ENCODE assay signal across 13 cellular contexts in genomic region chr11:67345247-67345948, GRCh38. TPM values are rescaled to one million over a fixed set of nuclear protein-coding genes. Genes with fewer than 3 reads are reported as not detected.
DNase-seq lines count a peak whose midpoint lies in the region; ATAC-seq, FAIRE-seq and TF ChIP-seq lines count a peak whose summit lies in the region.
"Had no signal": no experiment of that assay in that cellular context is flagged by ENCODE, and none has a peak within 500 bp of the region (broad histone marks: within the 10 kb centered on the region; RNA-seq: fewer than 3 reads in every experiment).

No MANE protein-coding gene starts in this region.

- peak; percentile 50 for ATAC-seq in memory B cell (ENCODE audit: low read depth)
- ATAC-seq in GM18858 (IDR thresholded peaks at IDR 0.05; ENCODE audit: unreplicated experiment): no peak

- peaks cover 0 to 3% of the 10 kb centered on the region in 2 donors for H3K4me1 ChIP-seq in kidney (ENCODE audit: control insufficient read depth in 1 of 2, insufficient read depth in 1 of 2, low read depth in 1 of 2, low read length in 2 of 2)

- H3K27me3 Mint-ChIP-seq in activated naive CD4-positive, alpha-beta T cell treated with anti-CD3 and anti-CD28 coated beads for 36 hours (ENCODE audit: low read depth): no peaks in the 10 kb centered on the region
- no peaks in the 10 kb centered on the region for H3K27me3 Mint-ChIP-seq in activated T-helper 1 cell treated with anti-CD3 and anti-CD28 coated beads, Interleukin-12 subunit alpha, Interleukin-12 subunit beta, Interleukin-2, Interleukin-4 antibody, amounts not matched to agents 30 ng/mL and 10 ng/mL and 1 ng/mL, durations not matched to agents 14 hours and 24 hours and 36 hours (ENCODE audit: insufficient read depth)
- no peaks in the 10 kb centered on the region for H3K27me3 Mint-ChIP-seq in memory B cell

- H3K36me3 Mint-ChIP-seq in activated naive CD4-positive, alpha-beta T cell treated with anti-CD3 and anti-CD28 coated beads for 36 hours (ENCODE audit: low read depth): no peaks in the 10 kb centered on the region
- H3K36me3 Mint-ChIP-seq in activated T-helper 1 cell treated with anti-CD3 and anti-CD28 coated beads, Interleukin-12 subunit alpha, Interleukin-12 subunit beta, Interleukin-2, Interleukin-4 antibody, amounts not matched to agents 30 ng/mL and 10 ng/mL and 1 ng/mL, durations not matched to agents 14 hours and 24 hours and 36 hours (ENCODE audit: low read depth): peaks cover 2% of the 10 kb centered on the region
- H3K36me3 Mint-ChIP-seq in memory B cell: no peaks in the 10 kb centered on the region

- peak; percentile 53 for DNase-seq in activated naive CD4-positive, alpha-beta T cell treated with anti-CD3 and anti-CD28 coated beads for 36 hours
- no peak for DNase-seq in activated naive CD4-positive, alpha-beta T cell treated with anti-CD3 and anti-CD28 coated beads, Interleukin-2, amount 50 U/mL, for 16 hours
- DNase-seq in activated T-helper 1 cell treated with anti-CD3 and anti-CD28 coated beads, Interleukin-12 subunit alpha, Interleukin-12 subunit beta, Interleukin-2, Interleukin-4 antibody, amounts not matched to agents 30 ng/mL and 10 ng/mL and 1 ng/mL, durations not matched to agents 14 hours and 24 hours and 36 hours (ENCODE audit: low spot score): no peak
- DNase-seq in memory B cell (ENCODE audit: low spot score in 2 of 2): no peak
- no peak for DNase-seq in kidney
- DNase-seq in cardiac septum (ENCODE audit: low spot score): no peak
- DNase-seq in GM19240 (ENCODE audit: insufficient read length, low spot score): no peak
- DNase-seq: NCI-H1105 had no signal

- FAIRE-seq in kidney (lab: Jason Lieb, UNC): no peak
- FAIRE-seq: TTC549 had no signal

- H3K9ac ChIP-seq in kidney (ENCODE audit: low read length in 2 of 2): no peak overlapping the region

- no peak for TF ChIP-seq CTCF in kidney (IDR thresholded peaks at IDR 0.05; ENCODE audit: borderline replicate concordance, extremely low read depth, insufficient read depth)

- H3K4me3 ChIP-seq in kidney (ENCODE audit: low read length in 2 of 2): no peak overlapping the region

- no peak overlapping the region for H3K4me3 Mint-ChIP-seq in activated naive CD4-positive, alpha-beta T cell treated with anti-CD3 and anti-CD28 coated beads for 36 hours
- peak overlapping the region; percentile 55 for H3K4me3 Mint-ChIP-seq in activated T-helper 1 cell treated with anti-CD3 and anti-CD28 coated beads, Interleukin-12 subunit alpha, Interleukin-12 subunit beta, Interleukin-2, Interleukin-4 antibody, amounts not matched to agents 30 ng/mL and 10 ng/mL and 1 ng/mL, durations not matched to agents 14 hours and 24 hours and 36 hours
- no peak overlapping the region for H3K4me3 Mint-ChIP-seq in memory B cell
- H3K4me3 Mint-ChIP-seq: neural crest cell had no signal

- no peak overlapping the region for H3K27ac ChIP-seq in kidney (ENCODE audit: low read depth in 2 of 2, low read length in 2 of 2)
- H3K27ac ChIP-seq: HL-60 had no signal

- CTCF ChIA-PET in activated naive CD4-positive, alpha-beta T cell treated with anti-CD3 and anti-CD28 coated beads for 36 hours (lab: Charles Lee): interaction anchor here (0.5 to 4.8 kb wide), 31 partner anchors 10 to 303 kb away, joined by 3 to 73 read pairs (median 5); partner anchors contain the start of genes CLCF1, GRK2, POLD4 and PPP1CA

- intact Hi-C loops in activated naive CD4-positive, alpha-beta T cell treated with anti-CD3 and anti-CD28 coated beads for 36 hours (cut with micrococcal nuclease): loop anchor here (2.0 kb wide), 1 partner anchor 29 kb away; no protein-coding TSS in a partner anchor
- intact Hi-C loops in activated T-helper 1 cell treated with anti-CD3 and anti-CD28 coated beads, Interleukin-12 subunit alpha, Interleukin-12 subunit beta, Interleukin-2, Interleukin-4 antibody, amounts not matched to agents 30 ng/mL and 10 ng/mL and 1 ng/mL, durations not matched to agents 14 hours and 24 hours and 36 hours (cut with micrococcal nuclease): loop anchor here (1.0 kb wide), 1 partner anchor 8 kb away; the partner anchor contains the start of gene POLD4
- intact Hi-C loops in kidney (cut with DNase I) (loop anchor here (5.0 kb wide), 1 partner anchor 37 kb away; no protein-coding TSS in a partner anchor), cardiac septum (cut with DNase I) (loop anchor here (5.0 kb wide), 1 partner anchor 37 kb away; no protein-coding TSS in a partner anchor)

- H3K36me3 ChIP-seq in kidney (ENCODE audit: control insufficient read depth in 1 of 2, insufficient read depth in 2 of 2, low read length in 2 of 2): no peaks in the 10 kb centered on the region

- H3K9me3 Mint-ChIP-seq in activated naive CD4-positive, alpha-beta T cell treated with anti-CD3 and anti-CD28 coated beads for 36 hours: peaks cover 2% of the 10 kb centered on the region
- no peaks in the 10 kb centered on the region for H3K9me3 Mint-ChIP-seq in activated T-helper 1 cell treated with anti-CD3 and anti-CD28 coated beads, Interleukin-12 subunit alpha, Interleukin-12 subunit beta, Interleukin-2, Interleukin-4 antibody, amounts not matched to agents 30 ng/mL and 10 ng/mL and 1 ng/mL, durations not matched to agents 14 hours and 24 hours and 36 hours
- no peaks in the 10 kb centered on the region for H3K9me3 Mint-ChIP-seq in memory B cell
- H3K9me3 Mint-ChIP-seq: neural crest cell had no signal

- peaks cover 56% of the 10 kb centered on the region for H3K4me1 Mint-ChIP-seq in activated naive CD4-positive, alpha-beta T cell treated with anti-CD3 and anti-CD28 coated beads for 36 hours (ENCODE audit: low read depth)
- peaks cover 29% of the 10 kb centered on the region for H3K4me1 Mint-ChIP-seq in activated T-helper 1 cell treated with anti-CD3 and anti-CD28 coated beads, Interleukin-12 subunit alpha, Interleukin-12 subunit beta, Interleukin-2, Interleukin-4 antibody, amounts not matched to agents 30 ng/mL and 10 ng/mL and 1 ng/mL, durations not matched to agents 14 hours and 24 hours and 36 hours (ENCODE audit: low read depth)
- peaks cover 43% of the 10 kb centered on the region for H3K4me1 Mint-ChIP-seq in memory B cell
- H3K4me1 Mint-ChIP-seq: neural crest cell had no signal

- H3K9me3 ChIP-seq in kidney (ENCODE audit: control insufficient read depth in 1 of 2, low read length in 2 of 2): no peaks in the 10 kb centered on the region

- H3K27ac Mint-ChIP-seq in activated naive CD4-positive, alpha-beta T cell treated with anti-CD3 and anti-CD28 coated beads for 36 hours: peak overlapping the region; percentile 90
- peak overlapping the region; percentile 81 for H3K27ac Mint-ChIP-seq in activated T-helper 1 cell treated with anti-CD3 and anti-CD28 coated beads, Interleukin-12 subunit alpha, Interleukin-12 subunit beta, Interleukin-2, Interleukin-4 antibody, amounts not matched to agents 30 ng/mL and 10 ng/mL and 1 ng/mL, durations not matched to agents 14 hours and 24 hours and 36 hours
- H3K27ac Mint-ChIP-seq in memory B cell: no peak overlapping the region

RNA-seq across cellular contexts. Expression of gene POLD4, which starts 7.9 kb away (rescaled TPM):
- total RNA-seq in activated naive CD4-positive, alpha-beta T cell treated with anti-CD3 and anti-CD28 coated beads for 36 hours: 10 to 100 TPM; 40.7 to 42.0 TPM
- 36.7 and 39.8 TPM in 2 replicates for total RNA-seq in activated T-helper 1 cell treated with anti-CD3 and anti-CD28 coated beads, Interleukin-12 subunit alpha, Interleukin-12 subunit beta, Interleukin-2, Interleukin-4 antibody, amounts not matched to agents 30 ng/mL and 10 ng/mL and 1 ng/mL, durations not matched to agents 14 hours and 24 hours and 36 hours
- 54.4 TPM for total RNA-seq in kidney
- polyA plus RNA-seq in kidney (ENCODE audit: insufficient read depth, low read depth, low replicate concordance): 174 TPM
- 61.6 TPM for total RNA-seq in cardiac septum

RNA-seq across cellular contexts. Expression of gene CLCF1, which starts 28.0 kb away (rescaled TPM):
- total RNA-seq in activated naive CD4-positive, alpha-beta T cell treated with anti-CD3 and anti-CD28 coated beads for 36 hours: not detected
- 0.64 and 0.73 TPM in 2 replicates for total RNA-seq in activated T-helper 1 cell treated with anti-CD3 and anti-CD28 coated beads, Interleukin-12 subunit alpha, Interleukin-12 subunit beta, Interleukin-2, Interleukin-4 antibody, amounts not matched to agents 30 ng/mL and 10 ng/mL and 1 ng/mL, durations not matched to agents 14 hours and 24 hours and 36 hours
- total RNA-seq in kidney (15.8 TPM), cardiac septum (4.0 TPM)
- 5.7 TPM for polyA plus RNA-seq in kidney (ENCODE audit: insufficient read depth, low read depth, low replicate concordance)
- total RNA-seq: temporal lobe had no signal

RNA-seq across cellular contexts. Expression of gene SSH3, which starts 42.1 kb away (rescaled TPM):
- 1 to 10 TPM; 4.1 to 5.4 TPM for total RNA-seq in activated naive CD4-positive, alpha-beta T cell treated with anti-CD3 and anti-CD28 coated beads for 36 hours
- total RNA-seq in activated T-helper 1 cell treated with anti-CD3 and anti-CD28 coated beads, Interleukin-12 subunit alpha, Interleukin-12 subunit beta, Interleukin-2, Interleukin-4 antibody, amounts not matched to agents 30 ng/mL and 10 ng/mL and 1 ng/mL, durations not matched to agents 14 hours and 24 hours and 36 hours: 9.2 and 9.4 TPM in 2 replicates
- 68.9 TPM for total RNA-seq in kidney
- 25.0 TPM for polyA plus RNA-seq in kidney (ENCODE audit: insufficient read depth, low read depth, low replicate concordance)
- 22.3 TPM for total RNA-seq in cardiac septum

RNA-seq across cellular contexts. Expression of gene RAD9A, which starts 46.4 kb away (rescaled TPM):
- total RNA-seq in activated naive CD4-positive, alpha-beta T cell treated with anti-CD3 and anti-CD28 coated beads for 36 hours: 10 to 100 TPM; 29.5 to 30.7 TPM
- 30.7 and 31.6 TPM in 2 replicates for total RNA-seq in activated T-helper 1 cell treated with anti-CD3 and anti-CD28 coated beads, Interleukin-12 subunit alpha, Interleukin-12 subunit beta, Interleukin-2, Interleukin-4 antibody, amounts not matched to agents 30 ng/mL and 10 ng/mL and 1 ng/mL, durations not matched to agents 14 hours and 24 hours and 36 hours
- total RNA-seq in kidney: 17.8 TPM
- polyA plus RNA-seq in kidney (ENCODE audit: insufficient read depth, low read depth, low replicate concordance): 16.4 TPM
- 4.8 TPM for total RNA-seq in cardiac septum

RNA-seq across cellular contexts. Expression of gene PPP1CA, which starts 56.3 kb away (rescaled TPM):
- 100 to 1,000 TPM; 202 to 204 TPM for total RNA-seq in activated naive CD4-positive, alpha-beta T cell treated with anti-CD3 and anti-CD28 coated beads for 36 hours
- total RNA-seq in activated T-helper 1 cell treated with anti-CD3 and anti-CD28 coated beads, Interleukin-12 subunit alpha, Interleukin-12 subunit beta, Interleukin-2, Interleukin-4 antibody, amounts not matched to agents 30 ng/mL and 10 ng/mL and 1 ng/mL, durations not matched to agents 14 hours and 24 hours and 36 hours: 260 and 263 TPM in 2 replicates
- total RNA-seq in kidney: 155 TPM
- polyA plus RNA-seq in kidney (ENCODE audit: insufficient read depth, low read depth, low replicate concordance): 210 TPM
- total RNA-seq in cardiac septum: 95.1 TPM
